Comparison of ENCODE assay signal across 17 cellular contexts in the genomic region with DNA sequence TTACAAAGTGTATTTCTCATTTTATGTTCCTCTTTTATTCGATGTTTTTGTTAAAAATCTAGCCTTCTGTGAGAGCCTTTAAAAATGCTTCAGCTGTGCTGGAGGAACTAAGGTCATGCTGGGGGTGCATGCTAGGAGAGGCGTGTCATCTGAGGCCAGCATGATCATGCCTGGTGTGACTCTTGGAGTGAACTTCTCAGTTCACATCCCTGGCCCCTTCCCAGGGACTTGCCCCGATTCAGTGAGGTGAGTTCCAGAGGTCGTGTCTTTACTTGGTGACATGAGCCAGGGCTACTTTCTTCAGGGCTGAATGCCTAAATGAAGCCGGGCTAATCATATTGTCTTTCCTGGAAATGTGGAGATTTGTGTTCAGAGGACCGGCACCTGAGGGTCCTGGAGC.
DNase-seq lines count a peak whose midpoint lies in the region; ATAC-seq and TF ChIP-seq lines count a peak whose summit lies in the region.
"Had no signal": no experiment of that assay in that cellular context is flagged by ENCODE, and none has a peak within 500 bp of the region (broad histone marks: within the 10 kb centered on the region; RNA-seq: fewer than 3 reads in every experiment).

No MANE protein-coding gene starts in this region.

- H3K36me3 ChIP-seq in Caco-2 (ENCODE audit: control insufficient read depth, insufficient read depth, low read length) (no peaks in the 10 kb centered on the region), left lung (no peaks in the 10 kb centered on the region)
- H3K36me3 ChIP-seq: BE2C had no signal

- H3K27ac Mint-ChIP-seq in Caco-2 (ENCODE audit: unreplicated experiment): peak overlapping the region; percentile 70
- H3K27ac Mint-ChIP-seq in activated T-helper 1 cell treated with anti-CD3 and anti-CD28 coated beads, Interleukin-12 subunit alpha, Interleukin-12 subunit beta, Interleukin-2, Interleukin-4 antibody, amounts not matched to agents 30 ng/mL and 10 ng/mL and 1 ng/mL, durations not matched to agents 14 hours and 24 hours and 36 hours: no peak overlapping the region
- H3K27ac Mint-ChIP-seq: activated naive CD4-positive, alpha-beta T cell treated with anti-CD3 and anti-CD28 coated beads, Interleukin-2, amount 50 U/mL, for 24 hours; T-cell had no signal

- no peak for DNase-seq in Caco-2
- DNase-seq in fibroblast of mammary gland (ENCODE audit: low read depth): peak; percentile 62
- DNase-seq in left lung: peak in 1 of 2 donors; percentile 71
- DNase-seq in renal cortical epithelial cell (ENCODE audit: low read depth): peak; percentile 72
- DNase-seq in ureter (ENCODE audit: low spot score): no peak
- no peak for DNase-seq in activated T-helper 1 cell treated with anti-CD3 and anti-CD28 coated beads, Interleukin-12 subunit alpha, Interleukin-12 subunit beta, Interleukin-2, Interleukin-4 antibody, amounts not matched to agents 30 ng/mL and 10 ng/mL and 1 ng/mL, durations not matched to agents 14 hours and 24 hours and 36 hours (ENCODE audit: low spot score)
- DNase-seq in NCI-H1092 (lab: John Stamatoyannopoulos, UW): no peak
- DNase-seq: activated CD4-positive, CD25-positive, alpha-beta regulatory T cell; activated CD8-positive, alpha-beta memory T cell treated with anti-CD3 and anti-CD28 coated beads, Interleukin-2, amount 50 U/mL, for 4 hours; BE2C; occipital lobe; stimulated activated CD4-positive, alpha-beta T cell treated with anti-CD3 and anti-CD28 coated beads, Interleukin-15, amount 100 ng/mL, for 24 hours; testis had no signal

- peaks cover 23% of the 10 kb centered on the region for H3K4me1 ChIP-seq in Caco-2
- peaks cover 34 to 37% of the 10 kb centered on the region in 2 donors for H3K4me1 ChIP-seq in left lung
- H3K4me1 ChIP-seq: BE2C had no signal

- H3K27ac ChIP-seq in left lung: peak overlapping the region; percentile 6 to 72

- ATAC-seq in left lung (peak; percentile 39), HG02763 (IDR thresholded peaks at IDR 0.05; ENCODE audit: unreplicated experiment) (no peak)
- ATAC-seq: Panc1, T-cell had no signal

- POLR2A ChIA-PET in Caco-2 (lab: Charles Lee): no interaction called here

- no peaks in the 10 kb centered on the region for H3K27me3 Mint-ChIP-seq in Caco-2 (ENCODE audit: insufficient read depth, unreplicated experiment)
- no peaks in the 10 kb centered on the region for H3K27me3 Mint-ChIP-seq in activated T-helper 1 cell treated with anti-CD3 and anti-CD28 coated beads, Interleukin-12 subunit alpha, Interleukin-12 subunit beta, Interleukin-2, Interleukin-4 antibody, amounts not matched to agents 30 ng/mL and 10 ng/mL and 1 ng/mL, durations not matched to agents 14 hours and 24 hours and 36 hours (ENCODE audit: insufficient read depth)
- H3K27me3 Mint-ChIP-seq: activated naive CD4-positive, alpha-beta T cell treated with anti-CD3 and anti-CD28 coated beads, Interleukin-2, amount 50 U/mL, for 24 hours had no signal

- no peak overlapping the region for H3K4me3 Mint-ChIP-seq in Caco-2 (ENCODE audit: unreplicated experiment)
- no peak overlapping the region for H3K4me3 Mint-ChIP-seq in activated T-helper 1 cell treated with anti-CD3 and anti-CD28 coated beads, Interleukin-12 subunit alpha, Interleukin-12 subunit beta, Interleukin-2, Interleukin-4 antibody, amounts not matched to agents 30 ng/mL and 10 ng/mL and 1 ng/mL, durations not matched to agents 14 hours and 24 hours and 36 hours
- H3K4me3 Mint-ChIP-seq: activated naive CD4-positive, alpha-beta T cell treated with anti-CD3 and anti-CD28 coated beads, Interleukin-2, amount 50 U/mL, for 24 hours; T-cell had no signal

- H3K4me3 ChIP-seq in Caco-2 (ENCODE audit: low read depth, low read length) (no peak overlapping the region), fibroblast of mammary gland (ENCODE audit: control insufficient read depth, low read depth, low read length) (no peak overlapping the region), left lung (no peak overlapping the region)
- H3K4me3 ChIP-seq: testis had no signal

- intact Hi-C loops in Caco-2 (cut with micrococcal nuclease; ENCODE audit: unreplicated experiment) (no loop called here), left lung (cut with DNase I) (no loop called here)
- intact Hi-C loops in activated T-helper 1 cell treated with anti-CD3 and anti-CD28 coated beads, Interleukin-12 subunit alpha, Interleukin-12 subunit beta, Interleukin-2, Interleukin-4 antibody, amounts not matched to agents 30 ng/mL and 10 ng/mL and 1 ng/mL, durations not matched to agents 14 hours and 24 hours and 36 hours (cut with micrococcal nuclease): no loop called here

- CTCF ChIA-PET in Caco-2 (lab: Charles Lee): no interaction called here

- H3K9me3 ChIP-seq in Caco-2 (no peaks in the 10 kb centered on the region), left lung (no peaks in the 10 kb centered on the region)
- H3K9me3 ChIP-seq: BE2C, testis had no signal

- H3K36me3 Mint-ChIP-seq in Caco-2 (ENCODE audit: insufficient read depth, unreplicated experiment): no peaks in the 10 kb centered on the region
- H3K36me3 Mint-ChIP-seq in activated T-helper 1 cell treated with anti-CD3 and anti-CD28 coated beads, Interleukin-12 subunit alpha, Interleukin-12 subunit beta, Interleukin-2, Interleukin-4 antibody, amounts not matched to agents 30 ng/mL and 10 ng/mL and 1 ng/mL, durations not matched to agents 14 hours and 24 hours and 36 hours (ENCODE audit: low read depth): no peaks in the 10 kb centered on the region
- H3K36me3 Mint-ChIP-seq: activated naive CD4-positive, alpha-beta T cell treated with anti-CD3 and anti-CD28 coated beads, Interleukin-2, amount 50 U/mL, for 24 hours; T-cell had no signal

- peaks cover 8% of the 10 kb centered on the region for H3K9me3 Mint-ChIP-seq in Caco-2 (ENCODE audit: unreplicated experiment)
- no peaks in the 10 kb centered on the region for H3K9me3 Mint-ChIP-seq in activated T-helper 1 cell treated with anti-CD3 and anti-CD28 coated beads, Interleukin-12 subunit alpha, Interleukin-12 subunit beta, Interleukin-2, Interleukin-4 antibody, amounts not matched to agents 30 ng/mL and 10 ng/mL and 1 ng/mL, durations not matched to agents 14 hours and 24 hours and 36 hours
- H3K9me3 Mint-ChIP-seq: activated naive CD4-positive, alpha-beta T cell treated with anti-CD3 and anti-CD28 coated beads, Interleukin-2, amount 50 U/mL, for 24 hours; T-cell had no signal

- peaks cover 17% of the 10 kb centered on the region for H3K4me1 Mint-ChIP-seq in Caco-2 (ENCODE audit: low read depth, unreplicated experiment)
- peaks cover 19% of the 10 kb centered on the region for H3K4me1 Mint-ChIP-seq in activated T-helper 1 cell treated with anti-CD3 and anti-CD28 coated beads, Interleukin-12 subunit alpha, Interleukin-12 subunit beta, Interleukin-2, Interleukin-4 antibody, amounts not matched to agents 30 ng/mL and 10 ng/mL and 1 ng/mL, durations not matched to agents 14 hours and 24 hours and 36 hours (ENCODE audit: low read depth)

- TF ChIP-seq CTCF in Caco-2 (IDR thresholded peaks at IDR 0.05; ENCODE audit: insufficient read depth in 1 of 2, low read depth in 1 of 2, low read length in 1 of 2, severe bottlenecking in 1 of 2, unreplicated experiment in 1 of 2) (no peak), fibroblast of mammary gland (conservative IDR thresholded peaks at IDR 0.05; ENCODE audit: control insufficient read depth, insufficient read depth, low read depth, low read length) (no peak), left lung (IDR thresholded peaks at IDR 0.05) (no peak)

- no TSS peak for BruUV-seq in Caco-2 (replicated peaks; lab: Mats Ljungman, UMichigan)

- no peaks in the 10 kb centered on the region for H3K27me3 ChIP-seq in Caco-2 (replicated peaks; ENCODE audit: control insufficient read depth, insufficient read depth, low read length)
- no peaks in the 10 kb centered on the region for H3K27me3 ChIP-seq in left lung
- H3K27me3 ChIP-seq: BE2C, testis had no signal

Comparison
In these comparisons a context has a peak if more than half of its experiments do, and no peak if none do; other contexts are left out.
1. DNase-seq: peak in fibroblast of mammary gland (single experiment) and renal cortical epithelial cell (single experiment); none in Caco-2 (0 of 2), ureter (single experiment), activated T-helper 1 cell treated with anti-CD3 and anti-CD28 coated beads, Interleukin-12 subunit alpha, Interleukin-12 subunit beta, Interleukin-2, Interleukin-4 antibody, amounts not matched to agents 30 ng/mL and 10 ng/mL and 1 ng/mL, durations not matched to agents 14 hours and 24 hours and 36 hours (single experiment) and NCI-H1092 (single experiment).